25 cellular contexts compared by ENCODE assay signal in the genomic region with DNA sequence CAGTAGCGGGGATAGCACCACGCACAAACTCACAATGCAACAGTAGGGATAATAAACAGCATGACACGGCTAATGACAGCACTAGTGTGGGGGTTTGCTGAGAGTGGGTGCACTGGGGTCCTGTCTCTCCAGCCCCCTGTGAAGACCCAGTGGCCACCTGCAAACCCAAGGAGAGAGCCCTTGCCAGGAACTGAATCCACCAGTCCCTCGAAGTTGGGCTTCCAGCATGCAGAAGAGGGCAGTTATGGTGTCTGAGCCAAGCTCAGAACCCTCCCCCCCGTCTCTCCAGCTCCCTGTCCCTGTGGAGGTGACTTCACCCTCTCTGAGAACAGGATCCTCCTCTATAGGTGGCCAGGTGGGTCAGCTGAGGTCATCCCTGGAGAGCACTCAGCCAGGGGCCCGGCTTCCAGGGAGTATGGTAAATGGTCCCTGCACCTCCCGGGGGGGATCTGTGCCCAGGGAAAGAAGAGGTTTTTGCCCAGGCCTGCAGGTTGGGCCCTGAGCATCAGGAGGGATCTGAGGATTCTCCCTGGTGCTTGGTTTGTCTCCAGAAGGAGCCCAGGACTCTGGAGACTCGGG.
"Had no signal": no experiment of that assay in that cellular context is flagged by ENCODE, and none has a peak within 500 bp of the region (broad histone marks: within the 10 kb centered on the region; RNA-seq: fewer than 3 reads in every experiment).

No MANE protein-coding gene starts in this region.

- H3K4me3 ChIP-seq: Peyer's patch had no signal

- H3K9ac ChIP-seq: KMS-11 had no signal

- H3K4me2 ChIP-seq: KMS-11 had no signal

- H3K27me3 ChIP-seq: Peyer's patch had no signal

- ATAC-seq: activated naive CD4-positive, alpha-beta T cell treated with anti-CD3 and anti-CD28 coated beads, Interleukin-2, amount 50 U/mL, for 72 hours; activated T-cell treated with anti-CD3 and anti-CD28 coated beads, Interleukin-2, amount 50 U/mL, for 4 hours; PC-3 had no signal

- DNase-seq: activated CD4-positive, alpha-beta T cell treated with anti-CD3 and anti-CD28 coated beads, Interleukin-2, amount 10 ng/mL, durations not matched to agents 24 days and 14 days; activated CD4-positive, alpha-beta T cell treated with anti-CD3 and anti-CD28 coated beads, Interleukin-2, amount 50 U/mL, for 4 hours; activated CD8-positive, alpha-beta memory T cell treated with anti-CD3 and anti-CD28 coated beads, Interleukin-2, amount 50 U/mL, for 4 hours; activated gamma-delta T cell treated with Interleukin-2 at 50 U/mL for 16 hours; activated naive CD4-positive, alpha-beta T cell treated with anti-CD3 and anti-CD28 coated beads for 36 hours; activated T-cell treated with anti-CD3 and anti-CD28 coated beads for 4 hours; activated T-cell treated with anti-CD3 and anti-CD28 coated beads, Interleukin-2, amount 50 U/mL, for 4 hours; anterior cingulate cortex; central memory CD4-positive, alpha-beta T cell; MM.1S; MV-4-11; NCI-H1092; NCI-H1436 treated with DMSO at 0.1 percent for 48 hours; NCI-H187 treated with DMSO at 0.1 percent for 48 hours; NCI-H2081 treated with DMSO at 0.1 percent for 48 hours; NCI-H510A; NCI-H526; NCI-H748 treated with DMSO at 0.1 percent for 48 hours; NK-92 treated with Interleukin-12 subunit alpha and Interleukin-12 subunit beta, amount 100 ng/mL, for 24 hours; PC-3; Peyer's patch had no signal

- H3K36me3 ChIP-seq: Peyer's patch had no signal

- H3K27ac ChIP-seq: KMS-11, Peyer's patch had no signal

- FAIRE-seq: bronchial epithelial cell, TTC549 had no signal
